ENCODE assay signal across 31 cellular contexts in the genomic region with DNA sequence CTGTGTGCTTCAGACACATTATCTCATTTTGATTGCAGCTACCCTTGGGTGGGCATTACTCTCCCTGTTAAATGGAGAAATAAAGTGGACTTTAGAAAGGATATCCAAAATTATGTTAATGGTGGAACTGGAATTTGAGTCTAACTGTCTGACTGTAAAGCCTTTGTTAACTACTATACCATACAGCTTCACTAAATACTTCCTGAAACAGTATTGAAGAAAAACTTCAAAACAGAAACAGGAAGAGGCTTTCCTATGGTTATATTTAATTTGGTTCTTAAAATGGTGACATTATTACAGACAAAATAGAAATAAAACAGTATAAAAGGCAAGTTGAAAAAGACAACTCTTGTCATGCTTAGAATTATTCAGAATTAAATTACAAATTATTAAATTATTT. TPM values are rescaled to one million over a fixed set of nuclear protein-coding genes. Genes with fewer than 3 reads are reported as not detected.
A peak's percentile ranks its signal among the peaks of the same experiment; 100 is the strongest.
DNase-seq lines count a peak whose midpoint lies in the region; ATAC-seq lines count a peak whose summit lies in the region.
"Had no signal": no experiment of that assay in that cellular context is flagged by ENCODE, and none has a peak within 500 bp of the region (broad histone marks: within the 10 kb centered on the region; RNA-seq: fewer than 3 reads in every experiment).

No MANE protein-coding gene starts in this region.

- no peaks in the 10 kb centered on the region for H3K9me3 Mint-ChIP-seq in activated naive CD8-positive, alpha-beta T cell treated with anti-CD3 and anti-CD28 coated beads, Interleukin-2, amount 10 ng/mL, durations not matched to agents 7 days and 5 days
- no peaks in the 10 kb centered on the region for H3K9me3 Mint-ChIP-seq in activated naive CD8-positive, alpha-beta T cell treated with anti-CD3 and anti-CD28 coated beads, Interleukin-2, amount 50 U/mL, for 24 hours
- no peaks in the 10 kb centered on the region for H3K9me3 Mint-ChIP-seq in naive B cell
- H3K9me3 Mint-ChIP-seq: activated B cell treated with CpG ODN at 0.5 μM for 24 hours; activated T-helper 2 cell treated with anti-CD3 and anti-CD28 coated beads, Interferon-gamma antibody, Interleukin-2, Interleukin-4, amounts not matched to agents 10 μg/mL and 5 μg/mL and 100 μg/mL, durations not matched to agents 14 hours and 24 hours and 36 hours; effector memory CD8-positive, alpha-beta T cell; GM23338; neural crest cell had no signal

- H3K4me1 ChIP-seq in mesendoderm (ENCODE audit: control insufficient read depth, low read depth, low read length), result no peaks in the 10 kb centered on the region
- H3K4me1 ChIP-seq: esophagus muscularis mucosa, foreskin keratinocyte had no signal

- no peak overlapping the region for H3K4me2 ChIP-seq in mesendoderm (ENCODE audit: low read length)
- H3K4me2 ChIP-seq: GM23338 had no signal

- H3K23ac ChIP-seq in mesendoderm (ENCODE audit: low read length), result no peak overlapping the region

- no peak overlapping the region for H2BK120ac ChIP-seq in mesendoderm (ENCODE audit: low read depth, low read length)

- peaks cover 6% of the 10 kb centered on the region for H3K27me3 Mint-ChIP-seq in activated naive CD8-positive, alpha-beta T cell treated with anti-CD3 and anti-CD28 coated beads, Interleukin-2, amount 10 ng/mL, durations not matched to agents 7 days and 5 days
- peaks cover 5% of the 10 kb centered on the region for H3K27me3 Mint-ChIP-seq in activated naive CD8-positive, alpha-beta T cell treated with anti-CD3 and anti-CD28 coated beads, Interleukin-2, amount 50 U/mL, for 24 hours
- H3K27me3 Mint-ChIP-seq in naive B cell, result no peaks in the 10 kb centered on the region
- H3K27me3 Mint-ChIP-seq: activated B cell treated with CpG ODN at 0.5 μM for 24 hours had no signal

- no peak overlapping the region for H3K4ac ChIP-seq in mesendoderm (ENCODE audit: low read depth, low read length)

- H3K9me3 ChIP-seq in KOPT-K1 (ENCODE audit: insufficient read depth, low read length, poor library complexity, severe bottlenecking), result no peaks in the 10 kb centered on the region
- H3K9me3 ChIP-seq: esophagus muscularis mucosa had no signal

- H2BK5ac ChIP-seq in mesendoderm (ENCODE audit: low read length), result no peak overlapping the region

- no peak overlapping the region for H3K4me3 Mint-ChIP-seq in activated naive CD8-positive, alpha-beta T cell treated with anti-CD3 and anti-CD28 coated beads, Interleukin-2, amount 10 ng/mL, durations not matched to agents 7 days and 5 days
- no peak overlapping the region for H3K4me3 Mint-ChIP-seq in activated naive CD8-positive, alpha-beta T cell treated with anti-CD3 and anti-CD28 coated beads, Interleukin-2, amount 50 U/mL, for 24 hours
- H3K4me3 Mint-ChIP-seq in naive B cell, result peak overlapping the region in 2 of 8 donors; percentile 24 to 51
- H3K4me3 Mint-ChIP-seq: activated B cell treated with CpG ODN at 0.5 μM for 24 hours; activated naive CD8-positive, alpha-beta T cell; effector memory CD8-positive, alpha-beta T cell; GM23338; neural crest cell had no signal

- no peaks in the 10 kb centered on the region for H3K27me3 ChIP-seq in mesendoderm (ENCODE audit: insufficient read depth, low read length, poor library complexity)

- no peaks in the 10 kb centered on the region for H3K79me2 ChIP-seq in mesendoderm (ENCODE audit: control insufficient read depth, insufficient read depth, low read length)

- H3K9ac ChIP-seq in mesendoderm (ENCODE audit: low read length), result no peak overlapping the region

- H3K27ac ChIP-seq in KOPT-K1 (ENCODE audit: low read depth, low read length, poor library complexity, severe bottlenecking) (peak overlapping the region; percentile 36), mesendoderm (ENCODE audit: low read depth, low read length) (no peak overlapping the region)
- H3K27ac ChIP-seq: esophagus muscularis mucosa, foreskin keratinocyte, HL-60 had no signal

- no peak overlapping the region for H4K8ac ChIP-seq in mesendoderm (ENCODE audit: low read depth, low read length)

- no peak overlapping the region for H2AK5ac ChIP-seq in mesendoderm (ENCODE audit: low read length)

- no peaks in the 10 kb centered on the region for H3K79me1 ChIP-seq in mesendoderm (ENCODE audit: low read length)

- H3K36me3 ChIP-seq in KOPT-K1 (ENCODE audit: insufficient read depth, low read length), result no peaks in the 10 kb centered on the region
- no peaks in the 10 kb centered on the region for H3K36me3 ChIP-seq in mesendoderm (ENCODE audit: control insufficient read depth, insufficient read depth, low read length)
- H3K36me3 ChIP-seq: esophagus muscularis mucosa had no signal

- H3K27ac Mint-ChIP-seq in activated naive CD8-positive, alpha-beta T cell treated with anti-CD3 and anti-CD28 coated beads, Interleukin-2, amount 10 ng/mL, durations not matched to agents 7 days and 5 days, result peak overlapping the region; percentile 38
- no peak overlapping the region for H3K27ac Mint-ChIP-seq in activated naive CD8-positive, alpha-beta T cell treated with anti-CD3 and anti-CD28 coated beads, Interleukin-2, amount 50 U/mL, for 24 hours
- H3K27ac Mint-ChIP-seq in naive B cell, result peak overlapping the region in 1 of 6 donors; percentile 39
- H3K27ac Mint-ChIP-seq: activated B cell treated with CpG ODN at 0.5 μM for 24 hours; activated naive CD8-positive, alpha-beta T cell; activated T-helper 2 cell treated with anti-CD3 and anti-CD28 coated beads, Interferon-gamma antibody, Interleukin-2, Interleukin-4, amounts not matched to agents 10 μg/mL and 5 μg/mL and 100 μg/mL, durations not matched to agents 14 hours and 24 hours and 36 hours; effector memory CD8-positive, alpha-beta T cell; GM23338 had no signal

- H3K56ac ChIP-seq in mesendoderm (ENCODE audit: low read length), result no peak overlapping the region

- H3K36me3 Mint-ChIP-seq in activated naive CD8-positive, alpha-beta T cell treated with anti-CD3 and anti-CD28 coated beads, Interleukin-2, amount 10 ng/mL, durations not matched to agents 7 days and 5 days, result peaks cover 11% of the 10 kb centered on the region
- no peaks in the 10 kb centered on the region for H3K36me3 Mint-ChIP-seq in activated naive CD8-positive, alpha-beta T cell treated with anti-CD3 and anti-CD28 coated beads, Interleukin-2, amount 50 U/mL, for 24 hours (ENCODE audit: low read depth)
- no peaks in the 10 kb centered on the region for H3K36me3 Mint-ChIP-seq in naive B cell

- H3K4me3 ChIP-seq in mesendoderm (ENCODE audit: low read length), result no peak overlapping the region
- H3K4me3 ChIP-seq: esophagus muscularis mucosa, GM23338, lung had no signal

- ATAC-seq in activated naive CD8-positive, alpha-beta T cell treated with anti-CD3 and anti-CD28 coated beads, Interleukin-2, amount 10 ng/mL, durations not matched to agents 7 days and 5 days (ENCODE audit: low read depth), result peak; percentile 29
- no peak for ATAC-seq in activated naive CD8-positive, alpha-beta T cell treated with anti-CD3 and anti-CD28 coated beads, Interleukin-2, amount 50 U/mL, for 24 hours
- ATAC-seq in naive B cell (ENCODE audit: low read depth in 2 of 2) (peak; percentile 55 to 58), HG03457 (IDR thresholded peaks at IDR 0.05; ENCODE audit: unreplicated experiment) (no peak)
- ATAC-seq: effector memory CD8-positive, alpha-beta T cell; GM23338; PC-3; sciatic nerve; SK-N-SH treated with all-trans-retinoic acid at 6 μM for 48 hours had no signal

- no peak overlapping the region for H3K18ac ChIP-seq in mesendoderm (ENCODE audit: low read length)

- peaks cover 23% of the 10 kb centered on the region for H3K4me1 Mint-ChIP-seq in activated naive CD8-positive, alpha-beta T cell treated with anti-CD3 and anti-CD28 coated beads, Interleukin-2, amount 10 ng/mL, durations not matched to agents 7 days and 5 days
- H3K4me1 Mint-ChIP-seq in activated naive CD8-positive, alpha-beta T cell treated with anti-CD3 and anti-CD28 coated beads, Interleukin-2, amount 50 U/mL, for 24 hours, result peaks cover 47% of the 10 kb centered on the region
- peaks cover 15 to 18% (median 15%) of the 10 kb centered on the region in 3 donors for H3K4me1 Mint-ChIP-seq in naive B cell
- H3K4me1 Mint-ChIP-seq: GM23338 had no signal

- H4K5ac ChIP-seq in mesendoderm (ENCODE audit: low read length), result no peak overlapping the region

- no peak overlapping the region for H2BK15ac ChIP-seq in mesendoderm (replicated peaks; ENCODE audit: low read depth)

- POLR2A ChIA-PET in activated naive CD8-positive, alpha-beta T cell treated with anti-CD3 and anti-CD28 coated beads, Interleukin-2, amount 10 ng/mL, durations not matched to agents 7 days and 5 days (lab: Charles Lee), result interaction anchor here (0.8 to 1.8 kb wide), 3 partner anchors 30 to 66 kb away, joined by 5 to 7 read pairs (median 5); a partner anchor contains a TSS

- DNase-seq in activated naive CD8-positive, alpha-beta T cell treated with anti-CD3 and anti-CD28 coated beads, Interleukin-2, amount 10 ng/mL, durations not matched to agents 7 days and 5 days, result no peak
- no peak for DNase-seq in activated naive CD8-positive, alpha-beta T cell treated with anti-CD3 and anti-CD28 coated beads, Interleukin-2, amount 50 U/mL, for 24 hours
- DNase-seq in OCI-M1 (lab: John Stamatoyannopoulos, UW) (peak; percentile 61), naive B cell (no peak), HCEC 1CT (no peak), mesendoderm (no peak)
- DNase-seq: activated B cell treated with CpG ODN at 0.5 μM for 24 hours; activated CD4-positive, alpha-beta T cell treated with anti-CD3 and anti-CD28 coated beads, Interleukin-2, amount 50 U/mL, for 4 hours; C1 segment of cervical spinal cord; caudate nucleus; cortex of kidney; effector memory CD8-positive, alpha-beta T cell; foreskin keratinocyte; NCI-H1417; NCI-H2081; NCI-H345; NCI-H748 treated with DMSO at 0.1 percent for 48 hours; PC-3; posterior cingulate gyrus; stimulated activated naive CD4-positive, alpha-beta T cell treated with Interleukin-2 at 50 U/mL for 16 hours had no signal

RNA-seq across cellular contexts. Expression of a gene that starts 25.0 kb away (rescaled TPM):
- total RNA-seq in activated naive CD8-positive, alpha-beta T cell treated with anti-CD3 and anti-CD28 coated beads, Interleukin-2, amount 10 ng/mL, durations not matched to agents 7 days and 5 days, result under 1 TPM; 0.67 to 0.77 TPM
- not detected for polyA plus RNA-seq in naive B cell (ENCODE audit: low read depth in 6 of 6)
- 0.10 TPM for polyA plus RNA-seq in mesendoderm (2013, experiment 1 of 2)
- 0.06 TPM for polyA plus RNA-seq in mesendoderm (2013, experiment 2 of 2)
- total RNA-seq: foreskin keratinocyte, GM23338 had no signal
- polyA plus RNA-seq: foreskin keratinocyte had no signal

RNA-seq across cellular contexts. Expression of a gene that starts 49.4 kb away (rescaled TPM):
- total RNA-seq in activated naive CD8-positive, alpha-beta T cell treated with anti-CD3 and anti-CD28 coated beads, Interleukin-2, amount 10 ng/mL, durations not matched to agents 7 days and 5 days, result 10 to 100 TPM; 40.0 to 44.5 TPM
- polyA plus RNA-seq in naive B cell (ENCODE audit: low read depth in 6 of 6), result 10 to 100 TPM; 28.3 to 45.7 (median 33.3) TPM
- polyA plus RNA-seq in mesendoderm (2013, experiment 1 of 2), result 5.0 TPM
- polyA plus RNA-seq in mesendoderm (2013, experiment 2 of 2), result 4.8 TPM

RNA-seq across cellular contexts. Expression of a gene that starts 54.1 kb away (rescaled TPM):
- 10 to 100 TPM; 55.3 to 61.4 TPM for total RNA-seq in activated naive CD8-positive, alpha-beta T cell treated with anti-CD3 and anti-CD28 coated beads, Interleukin-2, amount 10 ng/mL, durations not matched to agents 7 days and 5 days
- 100 to 1,000 TPM in 5 of 6 donors, 10 to 100 TPM in 1; 86.5 to 140 (median 110) TPM for polyA plus RNA-seq in naive B cell (ENCODE audit: low read depth in 6 of 6)
- 3.0 TPM for polyA plus RNA-seq in mesendoderm (2013, experiment 1 of 2)
- polyA plus RNA-seq in mesendoderm (2013, experiment 2 of 2), result 2.8 TPM

Comparison
In these comparisons a context has a peak if more than half of its experiments do, and no peak if none do; other contexts are left out.
1. ATAC-seq: peak in activated naive CD8-positive, alpha-beta T cell treated with anti-CD3 and anti-CD28 coated beads, Interleukin-2, amount 10 ng/mL, durations not matched to agents 7 days and 5 days (single experiment) and naive B cell (2 of 2); none in activated naive CD8-positive, alpha-beta T cell treated with anti-CD3 and anti-CD28 coated beads, Interleukin-2, amount 50 U/mL, for 24 hours (single experiment) and HG03457 (single experiment).